ENCODE assay signal across 8 cellular contexts in the genomic region with DNA sequence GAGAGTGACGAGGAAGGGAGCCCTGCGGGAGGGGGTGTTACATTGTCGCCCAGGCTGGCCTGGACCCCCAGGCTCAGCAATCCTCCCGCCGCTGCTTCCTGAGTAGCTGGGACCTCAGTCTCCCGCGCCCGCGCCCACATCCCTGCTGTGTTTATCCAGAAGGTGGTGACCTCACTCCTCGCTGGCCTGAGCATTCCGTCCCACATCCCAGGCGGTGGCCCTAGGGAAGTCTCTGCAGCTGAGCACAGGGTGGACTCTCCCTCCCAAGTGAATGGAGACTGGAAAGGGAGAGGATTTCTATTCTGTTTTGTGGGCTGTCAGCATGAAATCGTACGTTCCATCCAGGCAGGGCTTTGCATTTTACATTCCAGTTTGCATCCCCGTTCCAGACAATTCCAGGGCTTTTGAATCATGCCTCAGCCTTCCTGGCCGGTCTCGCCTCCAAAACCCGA. TPM values are rescaled to one million over a fixed set of nuclear protein-coding genes. Genes with fewer than 3 reads are reported as not detected.
A peak's percentile ranks its signal among the peaks of the same experiment; 100 is the strongest.
DNase-seq lines count a peak whose midpoint lies in the region; ATAC-seq, FAIRE-seq and TF ChIP-seq lines count a peak whose summit lies in the region.

No MANE protein-coding gene starts in this region.

- peaks cover 3% of the 10 kb centered on the region for H3K9me3 Mint-ChIP-seq in memory B cell

- TF ChIP-seq CTCF in dorsolateral prefrontal cortex (IDR thresholded peaks at IDR 0.05 in 54 of 56, conservative IDR thresholded peaks at IDR 0.05 in 2 of 56; ENCODE audit: low read depth in 1 of 56, partially characterized antibody in 56 of 56) = no peak
- no peak for TF ChIP-seq CTCF in upper lobe of left lung (IDR thresholded peaks at IDR 0.05)

- FAIRE-seq in GM19239 (lab: Jason Lieb, UNC) = peak; percentile 14

- H3K4me3 ChIP-seq in NT2/D1 (ENCODE audit: insufficient read length, low read depth) (peak overlapping the region; percentile 13), dorsolateral prefrontal cortex (peak overlapping the region; percentile 45 to 90 (median 73)), upper lobe of left lung (peak overlapping the region in 3 of 4 donors; percentile 75 to 86 (median 79))

- no peak for DNase-seq in GM19239 (ENCODE audit: insufficient read length, low spot score)
- no peak for DNase-seq in NT2/D1 (ENCODE audit: low read depth, low spot score)
- peak; percentile 24 to 61 (median 38) for DNase-seq in dorsolateral prefrontal cortex
- no peak for DNase-seq in memory B cell (ENCODE audit: low spot score in 2 of 2)
- peak; percentile 40 to 75 for DNase-seq in upper lobe of left lung
- no peak for DNase-seq in GF-D8 (lab: John Stamatoyannopoulos, UW)
- no peak for DNase-seq in activated CD4-positive, alpha-beta T cell treated with anti-CD3 and anti-CD28 coated beads, Interleukin-2, amount 50 U/mL, for 4 hours

- H3K4me3 Mint-ChIP-seq in memory B cell = peak overlapping the region; percentile 88

- H3K4me1 ChIP-seq in NT2/D1 (ENCODE audit: insufficient read depth, insufficient read length) (no peaks in the 10 kb centered on the region), upper lobe of left lung (peaks cover 16 to 24% (median 21%) of the 10 kb centered on the region in 4 donors)

- ATAC-seq in memory B cell (ENCODE audit: low read depth) (no peak), upper lobe of left lung (ENCODE audit: low FRiP score in 2 of 2) (peak; percentile 64 to 74), HG03378 (IDR thresholded peaks at IDR 0.05; ENCODE audit: unreplicated experiment) (no peak)

- peak overlapping the region; percentile 29 for H3K9ac ChIP-seq in NT2/D1 (ENCODE audit: insufficient read length, low read depth)

- no peaks in the 10 kb centered on the region for H3K27me3 ChIP-seq in NT2/D1 (ENCODE audit: insufficient read depth, insufficient read length)
- H3K27me3 ChIP-seq in dorsolateral prefrontal cortex = peaks cover 0 to 5% (median 0%) of the 10 kb centered on the region in 45 donors
- no peaks in the 10 kb centered on the region for H3K27me3 ChIP-seq in upper lobe of left lung

- no peak for TF ChIP-seq POLR2A in upper lobe of left lung (IDR thresholded peaks at IDR 0.05)

- 12% methylated on average over 15 to 18 of the region's 18 CpGs for WGBS in upper lobe of left lung, 2 donors

- no peak for TF ChIP-seq EP300 in upper lobe of left lung (IDR thresholded peaks at IDR 0.05)

- peaks cover 12% of the 10 kb centered on the region for H3K36me3 Mint-ChIP-seq in memory B cell

- H3K9me3 ChIP-seq in NT2/D1 (ENCODE audit: insufficient read depth, low read length) = 0 out of 2 replicates have a peak, but pooled peaks cover 6% of the 10 kb centered on the region
- peaks cover 0 to 11% (median 6%) of the 10 kb centered on the region in 4 donors for H3K9me3 ChIP-seq in upper lobe of left lung

- H3K27me3 Mint-ChIP-seq in memory B cell = no peaks in the 10 kb centered on the region

- peaks cover 8% of the 10 kb centered on the region for H3K4me1 Mint-ChIP-seq in memory B cell

- intact Hi-C loops in dorsolateral prefrontal cortex (cut with DNase I) = no loop called here

- peaks cover 6% of the 10 kb centered on the region for H3K36me3 ChIP-seq in NT2/D1 (ENCODE audit: insufficient read depth, insufficient read length, low read length)
- peaks cover 0 to 18% (median 10%) of the 10 kb centered on the region in 4 donors for H3K36me3 ChIP-seq in upper lobe of left lung

- H3K27ac Mint-ChIP-seq in memory B cell = peak overlapping the region; percentile 92

- peak overlapping the region in 49 of 59 donors; percentile 6 to 84 (median 71) for H3K27ac ChIP-seq in dorsolateral prefrontal cortex
- peak overlapping the region; percentile 81 to 91 (median 83) for H3K27ac ChIP-seq in upper lobe of left lung

RNA-seq across cellular contexts. Expression of gene ZNF765, which starts 0.4 kb away (rescaled TPM):
- total RNA-seq in dorsolateral prefrontal cortex = 10 to 100 TPM in 41 of 120 experiments, 1 to 10 TPM in 79; 4.7 to 15.6 (median 9.3) TPM
- 10 to 100 TPM in 3 of 6 donors, 1 to 10 TPM in 3; 7.9 to 21.0 (median 10.5) TPM for total RNA-seq in upper lobe of left lung

RNA-seq across cellular contexts. Expression of gene ZNF525, which starts 29.0 kb away (rescaled TPM):
- total RNA-seq in dorsolateral prefrontal cortex = 10 to 100 TPM in 77 of 120 experiments, 1 to 10 TPM in 43; 6.4 to 32.3 (median 11.1) TPM
- total RNA-seq in upper lobe of left lung = 10 to 100 TPM in 3 of 6 donors, 1 to 10 TPM in 3; 2.4 to 15.7 (median 9.9) TPM

RNA-seq across cellular contexts. Expression of gene ZNF761, which starts 37.2 kb away (rescaled TPM):
- 10 to 100 TPM in 28 of 120 experiments, 1 to 10 TPM in 92; 4.5 to 17.6 (median 8.0) TPM for total RNA-seq in dorsolateral prefrontal cortex
- 10 to 100 TPM in 2 of 6 donors, 1 to 10 TPM in 4; 5.0 to 26.2 (median 9.5) TPM for total RNA-seq in upper lobe of left lung

Comparison
In these comparisons a context has a peak if more than half of its experiments do, and no peak if none do; other contexts are left out.
1. DNase-seq: peak in dorsolateral prefrontal cortex (10 of 10) and upper lobe of left lung (2 of 2); none in GM19239 (single experiment), NT2/D1 (single experiment), memory B cell (0 of 2), GF-D8 (single experiment) and activated CD4-positive, alpha-beta T cell treated with anti-CD3 and anti-CD28 coated beads, Interleukin-2, amount 50 U/mL, for 4 hours (0 of 2).
2. H3K4me3 ChIP-seq: peak in every context shown above with its lines; median percentile 79 in upper lobe of left lung; 73 in dorsolateral prefrontal cortex; 13 in NT2/D1.
3. ATAC-seq: peak in upper lobe of left lung (2 of 2); none in memory B cell (single experiment) and HG03378 (single experiment).